ENCODE assay signal across 1 cellular context in the genomic region with DNA sequence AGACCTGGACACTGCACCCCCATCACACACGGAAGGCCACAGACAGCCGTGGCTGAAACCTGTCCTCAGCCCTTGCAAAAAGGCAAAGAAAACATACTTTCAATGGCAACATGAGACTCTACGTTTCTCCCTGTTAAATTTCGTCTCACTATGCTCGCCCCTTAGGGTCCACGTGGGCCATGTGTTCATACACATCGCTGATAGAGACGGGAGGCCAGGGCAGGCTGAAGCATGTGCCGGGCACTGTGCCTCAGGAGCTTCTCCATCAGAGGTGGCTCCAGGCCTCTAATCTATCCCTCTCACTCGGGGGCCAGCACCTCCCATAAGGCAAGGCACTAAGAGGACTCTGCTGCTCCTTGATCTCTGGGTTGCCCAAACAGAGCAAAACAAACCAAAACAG.
TF ChIP-seq lines count a peak whose summit lies in the region.

No MANE protein-coding gene starts in this region.

TF ChIP-seq in HepG2, 621 proteins besides CTCF, POLR2A, EP300 and RAD21 (continued from another document):
- TF ChIP-seq MNT (IDR thresholded peaks at IDR 0.05): peak; percentile 47
